In the genomic region with DNA sequence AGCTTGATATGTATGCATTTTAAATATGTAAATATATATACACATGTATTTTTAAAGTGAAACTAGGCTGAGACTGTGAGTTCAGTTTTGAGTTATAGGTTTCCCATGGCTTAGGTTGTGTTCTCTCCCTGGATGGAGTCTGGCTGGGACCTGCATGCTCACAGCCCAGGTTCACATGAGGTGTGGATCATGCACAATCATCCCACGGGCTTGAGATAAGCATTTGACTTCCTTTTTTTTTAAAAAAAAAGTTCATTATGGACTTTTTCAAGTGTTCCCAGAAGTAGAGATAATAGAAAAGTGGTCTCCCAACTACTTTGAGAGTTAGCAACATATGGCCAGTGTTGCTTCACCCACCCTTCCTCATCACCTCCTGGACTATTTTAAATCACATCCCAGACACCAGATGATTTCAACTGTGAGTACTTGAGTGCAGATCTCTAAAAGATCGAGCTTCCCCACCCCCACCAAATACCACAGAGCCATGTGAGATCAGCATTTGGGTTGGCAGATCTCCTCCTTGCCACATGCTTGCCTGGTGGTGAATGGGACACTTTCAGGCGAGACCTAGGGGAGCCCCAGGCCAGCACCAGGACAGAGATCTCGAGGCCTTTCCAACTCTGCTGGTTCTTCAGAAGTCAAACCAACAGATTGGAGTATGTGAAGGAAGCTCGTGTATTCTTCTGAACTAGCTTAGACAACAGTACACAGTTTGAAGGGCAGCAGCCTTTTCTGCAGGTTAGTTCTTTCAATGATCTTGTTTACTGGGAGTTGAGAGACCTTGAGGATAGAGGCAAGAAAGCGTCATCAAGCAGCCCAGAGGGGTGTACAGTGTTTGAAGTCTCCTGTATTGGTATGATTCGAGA, we compare ENCODE assay signal across 8 cellular contexts. TPM values are rescaled to one million over a fixed set of nuclear protein-coding genes. Genes with fewer than 3 reads are reported as not detected.
A peak's percentile ranks its signal among the peaks of the same experiment; 100 is the strongest.
DNase-seq lines count a peak whose midpoint lies in the region; TF ChIP-seq lines count a peak whose summit lies in the region.

No MANE protein-coding gene starts in this region.

- TF ChIP-seq POLR2A in breast epithelium (IDR thresholded peaks at IDR 0.05) = no peak
- no peak for TF ChIP-seq POLR2A in transverse colon (IDR thresholded peaks at IDR 0.05)
- no peak for TF ChIP-seq POLR2A in esophagus squamous epithelium (IDR thresholded peaks at IDR 0.05)

- no peak overlapping the region for H3K4me3 ChIP-seq in breast epithelium
- H3K4me3 ChIP-seq in left ventricle myocardium inferior = no peak overlapping the region
- no peak overlapping the region for H3K4me3 ChIP-seq in transverse colon
- H3K4me3 ChIP-seq in esophagus squamous epithelium = no peak overlapping the region

- no peaks in the 10 kb centered on the region for H3K27me3 Mint-ChIP-seq in MCF 10A (ENCODE audit: insufficient read depth, unreplicated experiment)
- no peaks in the 10 kb centered on the region for H3K27me3 Mint-ChIP-seq in activated CD4-positive, alpha-beta memory T cell treated with anti-CD3 and anti-CD28 coated beads, Interleukin-2, amount 10 ng/mL, durations not matched to agents 7 days and 5 days

- TF ChIP-seq EP300 in transverse colon (IDR thresholded peaks at IDR 0.05; ENCODE audit: low read depth) = no peak

- H3K4me3 Mint-ChIP-seq in MCF 10A (ENCODE audit: unreplicated experiment) = peak overlapping the region; percentile 4
- no peak overlapping the region for H3K4me3 Mint-ChIP-seq in activated CD4-positive, alpha-beta memory T cell treated with anti-CD3 and anti-CD28 coated beads, Interleukin-2, amount 10 ng/mL, durations not matched to agents 7 days and 5 days

- DNase-seq in MCF 10A (ENCODE audit: unreplicated experiment) (peak; percentile 52), breast epithelium (ENCODE audit: low spot score in 2 of 2) (no peak), left ventricle myocardium inferior (no peak), transverse colon (no peak), NCI-H1105 (lab: John Stamatoyannopoulos, UW) (no peak), esophagus squamous epithelium (lab: John Stamatoyannopoulos, UW) (no peak)
- peak; percentile 36 for DNase-seq in activated CD4-positive, alpha-beta memory T cell treated with anti-CD3 and anti-CD28 coated beads, Interleukin-2, amount 10 ng/mL, durations not matched to agents 7 days and 5 days
- DNase-seq in activated CD4-positive, CD25-positive, alpha-beta regulatory T cell (lab: John Stamatoyannopoulos, UW) = no peak

- intact Hi-C loops in MCF 10A (cut with micrococcal nuclease) = no loop called here
- intact Hi-C loops in breast epithelium (cut with DNase I; ENCODE audit: low total_unique reads) = no loop called here
- intact Hi-C loops in left ventricle myocardium inferior (cut with micrococcal nuclease) = no loop called here
- intact Hi-C loops in transverse colon (cut with DNase I; ENCODE audit: low total_unique reads) = no loop called here
- intact Hi-C loops in esophagus squamous epithelium (cut with DNase I) = no loop called here

- CTCF ChIA-PET in MCF 10A (lab: Yijun Ruan, JAX) = interaction anchor here (0.6 to 3.0 kb wide), 4 partner anchors 9 to 236 kb away, joined by 3 to 11 read pairs (median 4); no protein-coding TSS in a partner anchor
- CTCF ChIA-PET in activated CD4-positive, alpha-beta memory T cell treated with anti-CD3 and anti-CD28 coated beads, Interleukin-2, amount 10 ng/mL, durations not matched to agents 7 days and 5 days (lab: Charles Lee) = no interaction called here

- H3K36me3 Mint-ChIP-seq in MCF 10A (ENCODE audit: insufficient read depth, unreplicated experiment) = peaks cover 71% of the 10 kb centered on the region
- H3K36me3 Mint-ChIP-seq in activated CD4-positive, alpha-beta memory T cell treated with anti-CD3 and anti-CD28 coated beads, Interleukin-2, amount 10 ng/mL, durations not matched to agents 7 days and 5 days (ENCODE audit: low read depth) = peaks cover 59% of the 10 kb centered on the region

- H3K4me1 ChIP-seq in breast epithelium = no peaks in the 10 kb centered on the region
- peaks cover 80% of the 10 kb centered on the region for H3K4me1 ChIP-seq in left ventricle myocardium inferior
- H3K4me1 ChIP-seq in transverse colon = peaks cover 13 to 36% (median 21%) of the 10 kb centered on the region in 4 donors
- H3K4me1 ChIP-seq in esophagus squamous epithelium = peaks cover 6 to 78% (median 27%) of the 10 kb centered on the region in 3 donors

- peak overlapping the region; percentile 31 for H3K27ac Mint-ChIP-seq in MCF 10A (ENCODE audit: low read depth, unreplicated experiment)
- peak overlapping the region; percentile 63 for H3K27ac Mint-ChIP-seq in activated CD4-positive, alpha-beta memory T cell treated with anti-CD3 and anti-CD28 coated beads, Interleukin-2, amount 10 ng/mL, durations not matched to agents 7 days and 5 days

- TF ChIP-seq CTCF in MCF 10A (IDR thresholded peaks at IDR 0.05; ENCODE audit: unreplicated experiment) (no peak), breast epithelium (IDR thresholded peaks at IDR 0.05) (no peak), left ventricle myocardium inferior (IDR thresholded peaks at IDR 0.05; ENCODE audit: borderline replicate concordance) (no peak), transverse colon (IDR thresholded peaks at IDR 0.05) (no peak), esophagus squamous epithelium (IDR thresholded peaks at IDR 0.05) (no peak)

- H3K9me3 Mint-ChIP-seq in MCF 10A (ENCODE audit: unreplicated experiment) = no peaks in the 10 kb centered on the region
- H3K9me3 Mint-ChIP-seq in activated CD4-positive, alpha-beta memory T cell treated with anti-CD3 and anti-CD28 coated beads, Interleukin-2, amount 10 ng/mL, durations not matched to agents 7 days and 5 days = no peaks in the 10 kb centered on the region

- 32 to 50% methylated on average over 4 to 7 of the region's 7 CpGs for WGBS in transverse colon (ENCODE audit: low coverage in 1 of 2), 2 donors
- WGBS in esophagus squamous epithelium, 2 donors = 38 to 51% methylated on average over 6 of the region's 7 CpGs

- no peaks in the 10 kb centered on the region for H3K36me3 ChIP-seq in breast epithelium
- H3K36me3 ChIP-seq in left ventricle myocardium inferior = peaks cover 26% of the 10 kb centered on the region
- peaks cover 0 to 7% (median 0%) of the 10 kb centered on the region in 4 donors for H3K36me3 ChIP-seq in transverse colon
- peaks cover 0 to 61% (median 7%) of the 10 kb centered on the region in 3 donors for H3K36me3 ChIP-seq in esophagus squamous epithelium

- H3K27me3 ChIP-seq in breast epithelium (no peaks in the 10 kb centered on the region), left ventricle myocardium inferior (ENCODE audit: low read depth) (no peaks in the 10 kb centered on the region), transverse colon (no peaks in the 10 kb centered on the region), esophagus squamous epithelium (no peaks in the 10 kb centered on the region)

- peaks cover 46% of the 10 kb centered on the region for H3K4me1 Mint-ChIP-seq in MCF 10A (ENCODE audit: insufficient read depth, unreplicated experiment)
- peaks cover 64% of the 10 kb centered on the region for H3K4me1 Mint-ChIP-seq in activated CD4-positive, alpha-beta memory T cell treated with anti-CD3 and anti-CD28 coated beads, Interleukin-2, amount 10 ng/mL, durations not matched to agents 7 days and 5 days

- in situ Hi-C loops in transverse colon (cut with MboI; ENCODE audit: low pct_ligation_motif_present in 1 of 4, low pct_unique_long_range_greater_than_20kb in 1 of 4, low sequenced_read_pairs in 3 of 4) = no loop called here

- POLR2A ChIA-PET in MCF 10A (lab: Yijun Ruan, JAX) = interaction anchor here (1.0 to 2.8 kb wide), 5 partner anchors 9 to 19 kb away, joined by 3 to 15 read pairs (median 9); partner anchors contain the start of gene MED15
- POLR2A ChIA-PET in activated CD4-positive, alpha-beta memory T cell treated with anti-CD3 and anti-CD28 coated beads, Interleukin-2, amount 10 ng/mL, durations not matched to agents 7 days and 5 days (lab: Charles Lee) = interaction anchor here (0.8 to 3.4 kb wide), 10 partner anchors 11 to 46 kb away, joined by 3 to 19 read pairs (median 5); partner anchors contain the start of genes KLHL22 and MED15

- H3K9me3 ChIP-seq in breast epithelium = no peaks in the 10 kb centered on the region
- no peaks in the 10 kb centered on the region for H3K9me3 ChIP-seq in left ventricle myocardium inferior (replicated peaks)
- H3K9me3 ChIP-seq in transverse colon = no peaks in the 10 kb centered on the region
- no peaks in the 10 kb centered on the region for H3K9me3 ChIP-seq in esophagus squamous epithelium

- peak overlapping the region in 1 of 2 donors; percentile 36 for H3K27ac ChIP-seq in breast epithelium
- H3K27ac ChIP-seq in left ventricle myocardium inferior (replicated peaks) = peak overlapping the region; percentile 43
- peak overlapping the region in 3 of 4 donors; percentile 16 to 23 (median 21) for H3K27ac ChIP-seq in transverse colon
- peak overlapping the region in 1 of 4 donors; percentile 16 for H3K27ac ChIP-seq in esophagus squamous epithelium

- no TSS peak for BruUV-seq in MCF 10A (replicated peaks; lab: Mats Ljungman, UMichigan)

RNA-seq across cellular contexts. Expression of gene MED15, which starts 15.9 kb away (rescaled TPM):
- 122 TPM in 2 replicates for total RNA-seq in MCF 10A (2022)
- total RNA-seq in breast epithelium = 10 to 100 TPM; 36.6 to 53.1 (median 52.3) TPM
- total RNA-seq in activated CD4-positive, alpha-beta memory T cell treated with anti-CD3 and anti-CD28 coated beads, Interleukin-2, amount 10 ng/mL, durations not matched to agents 7 days and 5 days = 100 to 1,000 TPM; 168 TPM
- total RNA-seq in left ventricle myocardium inferior = 40.3 TPM
- 100 to 1,000 TPM in 2 of 4 donors, 10 to 100 TPM in 2; 70.3 to 211 (median 116) TPM for total RNA-seq in transverse colon
- 10 to 100 TPM; 31.6 to 51.4 (median 46.1) TPM for total RNA-seq in esophagus squamous epithelium

RNA-seq across cellular contexts. Expression of gene KLHL22, which starts 27.8 kb away (rescaled TPM):
- total RNA-seq in MCF 10A (2022) (14.7 and 20.9 TPM in 2 replicates), breast epithelium (10 to 100 TPM; 28.5 to 38.0 (median 35.4) TPM), left ventricle myocardium inferior (16.1 TPM), transverse colon (10 to 100 TPM; 12.7 to 75.9 (median 16.9) TPM), esophagus squamous epithelium (10 to 100 TPM in 1 of 4 donors, 1 to 10 TPM in 3; 7.7 to 13.0 (median 8.3) TPM)
- total RNA-seq in activated CD4-positive, alpha-beta memory T cell treated with anti-CD3 and anti-CD28 coated beads, Interleukin-2, amount 10 ng/mL, durations not matched to agents 7 days and 5 days = 10 to 100 TPM; 31.1 to 32.8 TPM

Comparison
In these comparisons a context has a peak if more than half of its experiments do, and no peak if none do; other contexts are left out.
1. DNase-seq: peak in MCF 10A (single experiment) and activated CD4-positive, alpha-beta memory T cell treated with anti-CD3 and anti-CD28 coated beads, Interleukin-2, amount 10 ng/mL, durations not matched to agents 7 days and 5 days (single experiment); none in breast epithelium (0 of 2), left ventricle myocardium inferior (single experiment), transverse colon (single experiment), NCI-H1105 (single experiment), activated CD4-positive, CD25-positive, alpha-beta regulatory T cell (0 of 4) and esophagus squamous epithelium (single experiment).